20 cellular contexts compared by ENCODE assay signal in the genomic region with DNA sequence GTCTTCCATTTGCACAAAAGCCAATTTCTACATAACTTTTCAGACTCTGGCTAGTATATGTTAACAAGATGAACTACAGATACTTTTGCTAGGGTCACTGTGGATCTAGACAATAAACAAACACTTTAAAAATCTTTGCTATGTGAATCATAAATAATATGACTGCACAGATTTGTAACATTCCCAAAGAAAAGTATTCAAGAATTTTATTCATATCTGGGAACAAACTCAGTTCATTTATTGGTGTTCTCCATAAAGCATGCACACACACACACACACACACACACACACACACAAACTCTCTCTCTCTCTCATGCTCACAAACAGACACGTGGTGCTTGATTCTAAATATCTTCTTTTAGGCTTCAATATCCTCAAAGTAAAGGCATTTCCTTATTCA. TPM values are rescaled to one million over a fixed set of nuclear protein-coding genes. Genes with fewer than 3 reads are reported as not detected.
"Had no signal": no experiment of that assay in that cellular context is flagged by ENCODE, and none has a peak within 500 bp of the region (broad histone marks: within the 10 kb centered on the region; RNA-seq: fewer than 3 reads in every experiment).

No MANE protein-coding gene starts in this region.

- H3K9me3 ChIP-seq: left ventricle myocardium inferior, prostate gland, right atrium auricular region, tibial artery had no signal

- H3K4me1 ChIP-seq: left ventricle myocardium inferior, prostate gland, right atrium auricular region had no signal

- H3K27me3 ChIP-seq: right atrium auricular region, tibial artery had no signal

- DNase-seq: activated CD4-positive, alpha-beta T cell treated with anti-CD3 and anti-CD28 coated beads, Interleukin-2, amount 10 ng/mL, durations not matched to agents 7 days and 5 days; activated CD4-positive, CD25-positive, alpha-beta regulatory T cell treated with anti-CD3 and anti-CD28 coated beads, Interleukin-2, amount 50 U/mL, for 72 hours; activated CD8-positive, alpha-beta T cell treated with anti-CD3 and anti-CD28 coated beads for 36 hours; activated naive CD8-positive, alpha-beta T cell treated with anti-CD3 and anti-CD28 coated beads for 36 hours; activated T-cell treated with anti-CD3 and anti-CD28 coated beads, Interleukin-2, amount 50 U/mL, for 1 hour; amniotic stem cell; cerebellar nuclear complex; effector CD4-positive, alpha-beta T cell; glutamatergic neuron; hippocampal formation; left ventricle myocardium inferior; midbrain; natural killer cell; stimulated activated CD4-positive, alpha-beta T cell treated with anti-CD3 and anti-CD28 coated beads, Interleukin-12 subunit alpha, Interleukin-12 subunit beta, amount 100 ng/mL, for 4 hours; T-cell; tibial artery had no signal

- H3K36me3 ChIP-seq: left ventricle myocardium inferior, prostate gland, right atrium auricular region, tibial artery had no signal

- H3K4me3 ChIP-seq: left ventricle myocardium inferior, prostate gland, right atrium auricular region, tibial artery had no signal

- H3K27ac ChIP-seq: left ventricle myocardium inferior, prostate gland, right atrium auricular region, VCaP had no signal

RNA-seq across cellular contexts. Expression of a gene that starts 18.8 kb away (rescaled TPM):
- total RNA-seq: activated CD4-positive, alpha-beta T cell treated with anti-CD3 and anti-CD28 coated beads, Interleukin-2, amount 10 ng/mL, durations not matched to agents 7 days and 5 days; activated CD8-positive, alpha-beta T cell treated with anti-CD3 and anti-CD28 coated beads for 36 hours; activated naive CD8-positive, alpha-beta T cell treated with anti-CD3 and anti-CD28 coated beads for 36 hours; activated T-helper 17 cell treated with anti-CD3 and anti-CD28 coated beads, Interleukin-2, amount 50 U/mL, for 72 hours had no signal
